ENCODE assay signal across 18 cellular contexts in genomic region chr1:89728381-89728780, GRCh38.
A peak's percentile ranks its signal among the peaks of the same experiment; 100 is the strongest.
DNase-seq lines count a peak whose midpoint lies in the region; ATAC-seq and TF ChIP-seq lines count a peak whose summit lies in the region.
"Had no signal": no experiment of that assay in that cellular context is flagged by ENCODE, and none has a peak within 500 bp of the region (broad histone marks: within the 10 kb centered on the region; RNA-seq: fewer than 3 reads in every experiment).

No MANE protein-coding gene starts in this region.

- no peak for ATAC-seq in T-cell (replicated peaks in 1 of 4)
- ATAC-seq in gastroesophageal sphincter: no peak
- ATAC-seq in WTC11: no peak
- ATAC-seq: natural killer cell treated with Interleukin-12 subunit alpha and Interleukin-12 subunit beta and Interleukin-15 and Interleukin-18, amount 100 ng/mL, for 72 hours had no signal

- CTCF ChIA-PET in T-cell (lab: Charles Lee) (no interaction called here), WTC11 (lab: Charles Lee) (interaction anchor here (1.3 kb wide), 1 partner anchor 34 kb away, joined by 7 read pairs; no protein-coding TSS in a partner anchor)

- intact Hi-C loops in tibial artery (cut with DNase I; ENCODE audit: low total_unique reads): no loop called here

- H3K27ac ChIP-seq in gastroesophageal sphincter (peak overlapping the region in 3 of 4 donors; percentile 18 to 49 (median 18)), subcutaneous abdominal adipose tissue (ENCODE audit: low read depth, low read length) (peak overlapping the region; percentile 17), tibial nerve (peak overlapping the region in 1 of 4 donors; percentile 56), tibial artery (no peak overlapping the region)

- WGBS in gastroesophageal sphincter (ENCODE audit: low coverage in 1 of 2), 2 donors: 80 to 83% methylated on average over 1 to 4 of the region's 4 CpGs
- 75 to 81% methylated on average over 4 of the region's 4 CpGs for WGBS in tibial nerve, 2 donors

- H3K9ac ChIP-seq in subcutaneous abdominal adipose tissue (ENCODE audit: low read length in 5 of 5): no peak overlapping the region

- H3K4me1 ChIP-seq in gastroesophageal sphincter (peaks cover 0 to 22% (median 3%) of the 10 kb centered on the region in 3 donors), subcutaneous abdominal adipose tissue (ENCODE audit: control insufficient read depth in 5 of 5, insufficient read depth in 5 of 5, low read length in 5 of 5) (peaks cover 6 to 44% (median 24%) of the 10 kb centered on the region in 5 donors), tibial nerve (peaks cover 0 to 12% (median 4%) of the 10 kb centered on the region in 4 donors), tibial artery (no peaks in the 10 kb centered on the region)

- H3K36me3 Mint-ChIP-seq in activated naive CD4-positive, alpha-beta T cell treated with anti-CD3 and anti-CD28 coated beads, Interleukin-2, amount 50 U/mL, for 24 hours: peaks cover 20% of the 10 kb centered on the region
- H3K36me3 Mint-ChIP-seq in T-cell: peaks cover 18% of the 10 kb centered on the region
- H3K36me3 Mint-ChIP-seq in WTC11: no peaks in the 10 kb centered on the region

- no peaks in the 10 kb centered on the region for H3K36me3 ChIP-seq in gastroesophageal sphincter
- no peaks in the 10 kb centered on the region for H3K36me3 ChIP-seq in subcutaneous abdominal adipose tissue (ENCODE audit: control insufficient read depth in 5 of 5, insufficient read depth in 5 of 5, low read length in 5 of 5)
- no peaks in the 10 kb centered on the region for H3K36me3 ChIP-seq in tibial nerve
- no peaks in the 10 kb centered on the region for H3K36me3 ChIP-seq in tibial artery

- no peak for TF ChIP-seq CTCF in gastroesophageal sphincter (IDR thresholded peaks at IDR 0.05)
- no peak for TF ChIP-seq CTCF in WTC11 (IDR thresholded peaks at IDR 0.05)
- TF ChIP-seq CTCF in tibial nerve (IDR thresholded peaks at IDR 0.05): no peak
- TF ChIP-seq CTCF in tibial artery (IDR thresholded peaks at IDR 0.05): no peak

- H3K9me3 Mint-ChIP-seq in activated naive CD4-positive, alpha-beta T cell treated with anti-CD3 and anti-CD28 coated beads, Interleukin-2, amount 50 U/mL, for 24 hours: peaks cover 10% of the 10 kb centered on the region
- H3K9me3 Mint-ChIP-seq in T-cell: peaks cover 0 to 14% (median 0%) of the 10 kb centered on the region in 3 donors
- H3K9me3 Mint-ChIP-seq in WTC11: no peaks in the 10 kb centered on the region

- H3K27me3 ChIP-seq in gastroesophageal sphincter: no peaks in the 10 kb centered on the region
- no peaks in the 10 kb centered on the region for H3K27me3 ChIP-seq in subcutaneous abdominal adipose tissue (ENCODE audit: control insufficient read depth in 5 of 5, insufficient read depth in 4 of 5, low read length in 5 of 5)
- H3K27me3 ChIP-seq in tibial nerve: no peaks in the 10 kb centered on the region
- no peaks in the 10 kb centered on the region for H3K27me3 ChIP-seq in tibial artery

- H3K4me3 Mint-ChIP-seq in activated naive CD4-positive, alpha-beta T cell treated with anti-CD3 and anti-CD28 coated beads, Interleukin-2, amount 50 U/mL, for 24 hours: no peak overlapping the region
- no peak overlapping the region for H3K4me3 Mint-ChIP-seq in T-cell
- no peak overlapping the region for H3K4me3 Mint-ChIP-seq in WTC11
- H3K4me3 Mint-ChIP-seq: natural killer cell treated with Interleukin-12 subunit alpha and Interleukin-12 subunit beta and Interleukin-15 and Interleukin-18, amount 100 ng/mL, for 72 hours had no signal

- peak overlapping the region; percentile 70 for H3K27ac Mint-ChIP-seq in activated naive CD4-positive, alpha-beta T cell treated with anti-CD3 and anti-CD28 coated beads, Interleukin-2, amount 50 U/mL, for 24 hours
- H3K27ac Mint-ChIP-seq in T-cell: peak overlapping the region; percentile 48 to 53
- H3K27ac Mint-ChIP-seq in WTC11: no peak overlapping the region

- H3K4me3 ChIP-seq in gastroesophageal sphincter (no peak overlapping the region), subcutaneous abdominal adipose tissue (ENCODE audit: low read depth in 1 of 5, low read length in 5 of 5) (peak overlapping the region in 3 of 5 donors; percentile 19 to 38 (median 32)), tibial nerve (no peak overlapping the region), tibial artery (no peak overlapping the region)
- H3K4me3 ChIP-seq: skin epidermis had no signal

- peaks cover 78% of the 10 kb centered on the region for H3K4me1 Mint-ChIP-seq in activated naive CD4-positive, alpha-beta T cell treated with anti-CD3 and anti-CD28 coated beads, Interleukin-2, amount 50 U/mL, for 24 hours
- H3K4me1 Mint-ChIP-seq in T-cell (peaks cover 50 to 67% (median 59%) of the 10 kb centered on the region in 3 donors), WTC11 (peaks cover 14% of the 10 kb centered on the region)

- TF ChIP-seq POLR2A in gastroesophageal sphincter (IDR thresholded peaks at IDR 0.05) (no peak), tibial nerve (IDR thresholded peaks at IDR 0.05) (no peak)

- H3K9me3 ChIP-seq in gastroesophageal sphincter (no peaks in the 10 kb centered on the region), subcutaneous abdominal adipose tissue (ENCODE audit: control insufficient read depth in 5 of 5, low read length in 5 of 5) (no peaks in the 10 kb centered on the region), tibial nerve (no peaks in the 10 kb centered on the region), tibial artery (no peaks in the 10 kb centered on the region)

- no peaks in the 10 kb centered on the region for H3K27me3 Mint-ChIP-seq in activated naive CD4-positive, alpha-beta T cell treated with anti-CD3 and anti-CD28 coated beads, Interleukin-2, amount 50 U/mL, for 24 hours
- no peaks in the 10 kb centered on the region for H3K27me3 Mint-ChIP-seq in T-cell
- peaks cover 2% of the 10 kb centered on the region; the same call in 1 of the 2 replicates for H3K27me3 Mint-ChIP-seq in WTC11 (ENCODE audit: low read depth)
- H3K27me3 Mint-ChIP-seq: CD4-positive, CD25-positive, alpha-beta regulatory T cell; natural killer cell treated with Interleukin-12 subunit alpha and Interleukin-12 subunit beta and Interleukin-15 and Interleukin-18, amount 100 ng/mL, for 72 hours had no signal

- TF ChIP-seq EP300 in gastroesophageal sphincter (IDR thresholded peaks at IDR 0.05) (no peak), tibial nerve (IDR thresholded peaks at IDR 0.05) (no peak)

- POLR2A ChIA-PET in T-cell (lab: Charles Lee): no interaction called here
- POLR2A ChIA-PET in WTC11 (lab: Charles Lee): no interaction called here

- DNase-seq in activated naive CD4-positive, alpha-beta T cell (lab: John Stamatoyannopoulos, UW): no peak
- DNase-seq in T-cell: no peak
- DNase-seq in WTC11 (ENCODE audit: low spot score): no peak
- DNase-seq in tibial nerve (ENCODE audit: low spot score in 2 of 2): no peak
- no peak for DNase-seq in tibial artery
- DNase-seq: amygdala; CD4-positive, CD25-positive, alpha-beta regulatory T cell; central memory CD4-positive, alpha-beta T cell; KBM-7; kidney glomerular epithelial cell; NCI-H187 treated with DMSO at 0.1 percent for 48 hours; NCI-H345; posterior cingulate gyrus had no signal

TF ChIP-seq in WTC11, 78 proteins besides CTCF, POLR2A, EP300 and RAD21 (continues in another document):
- TF ChIP-seq MYBL2 (CRISPR knock-in tag; IDR thresholded peaks at IDR 0.05) (no peak), NR1H2 (CRISPR knock-in tag; IDR thresholded peaks at IDR 0.05) (no peak), RELA (CRISPR knock-in tag; IDR thresholded peaks at IDR 0.05; ENCODE audit: borderline replicate concordance) (no peak), RORB (CRISPR knock-in tag; IDR thresholded peaks at IDR 0.05) (no peak), NR2C2 (CRISPR knock-in tag; IDR thresholded peaks at IDR 0.05) (no peak), ZSCAN18 (CRISPR knock-in tag; IDR thresholded peaks at IDR 0.05) (no peak), AR (CRISPR knock-in tag; IDR thresholded peaks at IDR 0.05) (no peak), ZNF263 (CRISPR knock-in tag; IDR thresholded peaks at IDR 0.05; ENCODE audit: low read depth) (no peak)

Comparison
In these comparisons a context has a peak if more than half of its experiments do, and no peak if none do; other contexts are left out.
1. H3K27ac ChIP-seq: peak in gastroesophageal sphincter (3 of 4) and subcutaneous abdominal adipose tissue (single experiment); none in tibial artery (0 of 2).
2. H3K4me3 ChIP-seq: peak in subcutaneous abdominal adipose tissue (3 of 5); none in gastroesophageal sphincter (0 of 2), tibial nerve (0 of 4) and tibial artery (0 of 2).